In the genomic region with DNA sequence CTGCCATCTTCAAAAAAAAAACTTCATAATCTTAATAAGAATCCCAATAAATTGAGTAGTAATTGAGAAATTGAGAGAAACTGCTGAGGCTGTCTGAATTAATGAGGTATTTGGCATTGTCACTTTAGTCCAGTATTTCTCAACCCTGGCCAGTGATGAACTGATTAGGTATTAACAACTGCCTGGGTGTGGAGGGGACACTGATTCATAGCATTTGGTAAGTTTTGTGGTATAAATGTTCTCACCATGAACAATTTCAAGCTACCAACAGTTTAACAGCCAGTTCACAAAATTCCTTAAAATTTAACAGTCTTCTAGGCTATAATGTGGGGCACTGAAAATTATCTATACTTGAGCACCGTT, we compare ENCODE assay signal across 12 cellular contexts. TPM values are rescaled to one million over a fixed set of nuclear protein-coding genes. Genes with fewer than 3 reads are reported as not detected.
A peak's percentile ranks its signal among the peaks of the same experiment; 100 is the strongest.
DNase-seq lines count a peak whose midpoint lies in the region; ATAC-seq and TF ChIP-seq lines count a peak whose summit lies in the region.
"Had no signal": no experiment of that assay in that cellular context is flagged by ENCODE, and none has a peak within 500 bp of the region (broad histone marks: within the 10 kb centered on the region; RNA-seq: fewer than 3 reads in every experiment).

No MANE protein-coding gene starts in this region.

- peak overlapping the region in 4 of 12 donors; percentile 11 to 40 (median 22) for H3K27ac ChIP-seq in heart left ventricle
- peak overlapping the region; percentile 53 for H3K27ac ChIP-seq in ectodermal cell (ENCODE audit: insufficient read depth, low read depth, low read length, poor library complexity, severe bottlenecking)
- H3K27ac ChIP-seq in effector memory CD4-positive, alpha-beta T cell (ENCODE audit: insufficient read depth, low read length, poor library complexity, severe bottlenecking) = no peak overlapping the region

- H3K4me1 ChIP-seq in heart left ventricle (no peaks in the 10 kb centered on the region), ectodermal cell (ENCODE audit: control insufficient read depth, insufficient read depth, low read length) (peaks cover 19% of the 10 kb centered on the region), mucosa of stomach (ENCODE audit: control insufficient read depth, insufficient read depth, low read length) (no peaks in the 10 kb centered on the region)
- H3K4me1 ChIP-seq in effector memory CD4-positive, alpha-beta T cell (ENCODE audit: control insufficient read depth, insufficient read depth, low read length, poor library complexity, severe bottlenecking) = no peaks in the 10 kb centered on the region

- H3K36me3 ChIP-seq in heart left ventricle (no peaks in the 10 kb centered on the region), ectodermal cell (ENCODE audit: control insufficient read depth, insufficient read depth, low read length) (no peaks in the 10 kb centered on the region), mucosa of stomach (ENCODE audit: control insufficient read depth, insufficient read depth, low read length) (no peaks in the 10 kb centered on the region)
- H3K36me3 ChIP-seq in effector memory CD4-positive, alpha-beta T cell (ENCODE audit: control insufficient read depth, insufficient read depth, low read length) = no peaks in the 10 kb centered on the region

- H3K27me3 ChIP-seq in heart left ventricle (no peaks in the 10 kb centered on the region), ectodermal cell (ENCODE audit: control insufficient read depth, insufficient read depth, low read length, poor library complexity, severe bottlenecking) (no peaks in the 10 kb centered on the region), mucosa of stomach (ENCODE audit: control insufficient read depth, insufficient read depth, low read length) (no peaks in the 10 kb centered on the region)
- H3K27me3 ChIP-seq in effector memory CD4-positive, alpha-beta T cell (replicated peaks; ENCODE audit: control insufficient read depth, insufficient read depth, low read length, poor library complexity, severe bottlenecking) = no peaks in the 10 kb centered on the region

- DNase-seq in heart left ventricle = no peak
- no peak for DNase-seq in Right ventricle myocardium inferior (ENCODE audit: missing footprints)
- no peak for DNase-seq in AG08396 (ENCODE audit: low spot score)
- no peak for DNase-seq in effector memory CD4-positive, alpha-beta T cell
- DNase-seq: activated CD4-positive, CD25-positive, alpha-beta regulatory T cell; NCI-H2029 treated with DMSO at 0.1 percent for 48 hours; PC-3 had no signal

- ATAC-seq in heart left ventricle (peak in 2 of 4 donors; percentile 38 to 70), Right ventricle myocardium inferior (no peak), HG02938 (IDR thresholded peaks at IDR 0.05; ENCODE audit: unreplicated experiment) (no peak), GM18498 (IDR thresholded peaks at IDR 0.05; ENCODE audit: unreplicated experiment) (no peak)
- ATAC-seq: PC-3 had no signal

- no peak for TF ChIP-seq POLR2A in heart left ventricle (IDR thresholded peaks at IDR 0.05)

- peak overlapping the region in 9 of 12 donors; percentile 15 to 53 (median 32) for H3K4me3 ChIP-seq in heart left ventricle
- H3K4me3 ChIP-seq in ectodermal cell (ENCODE audit: insufficient read depth, low read depth, low read length) = no peak overlapping the region
- H3K4me3 ChIP-seq in mucosa of stomach (ENCODE audit: low read length) = no peak overlapping the region
- H3K4me3 ChIP-seq in effector memory CD4-positive, alpha-beta T cell (ENCODE audit: insufficient read depth, low read depth, low read length, poor library complexity, severe bottlenecking) = no peak overlapping the region

- intact Hi-C loops in heart left ventricle (cut with DNase I) (no loop called here), Right ventricle myocardium inferior (cut with DNase I) (no loop called here)

- H3K9me3 ChIP-seq in heart left ventricle = peaks cover 0 to 13% (median 1%) of the 10 kb centered on the region in 12 donors
- H3K9me3 ChIP-seq in ectodermal cell (ENCODE audit: control insufficient read depth, low read length) = no peaks in the 10 kb centered on the region
- no peaks in the 10 kb centered on the region for H3K9me3 ChIP-seq in mucosa of stomach (ENCODE audit: control insufficient read depth, low read length)
- H3K9me3 ChIP-seq in effector memory CD4-positive, alpha-beta T cell (ENCODE audit: control insufficient read depth, low read length) = no peaks in the 10 kb centered on the region

- WGBS in heart left ventricle, 4 donors = 55 to 80% (median 63%) methylated on average over 1 of the region's 1 CpG
- WGBS in ectodermal cell, 2 experiments = 93 to 100% methylated on average over 1 of the region's 1 CpG

- peak overlapping the region; percentile 4 for H3K9ac ChIP-seq in mucosa of stomach (ENCODE audit: low read length)

- TF ChIP-seq CTCF in heart left ventricle (IDR thresholded peaks at IDR 0.05) = no peak

RNA-seq across cellular contexts. Expression of a gene that starts 18.3 kb away (rescaled TPM):
- total RNA-seq in heart left ventricle = 1 to 10 TPM in 7 of 9 donors, under 1 TPM in 2; 0.44 to 6.2 (median 2.3) TPM
- under 1 TPM; 0.08 to 0.93 TPM for polyA plus RNA-seq in heart left ventricle
- 2.6 TPM for total RNA-seq in Right ventricle myocardium inferior
- polyA plus RNA-seq in ectodermal cell (2013, experiment 1 of 4) = 14.3 TPM
- polyA plus RNA-seq in ectodermal cell (2013, experiment 2 of 4) = 18.5 TPM
- 17.5 TPM for polyA plus RNA-seq in ectodermal cell (2013, experiment 3 of 4)
- polyA plus RNA-seq in ectodermal cell (2013, experiment 4 of 4) = 19.5 TPM
- total RNA-seq: activated T-helper 2 cell treated with anti-CD3 and anti-CD28 coated beads, Interferon-gamma antibody, Interleukin-2, Interleukin-4, amounts not matched to agents 10 μg/mL and 5 μg/mL and 100 μg/mL, durations not matched to agents 14 hours and 24 hours and 36 hours had no signal

Comparison
In these comparisons a context has a peak if more than half of its experiments do, and no peak if none do; other contexts are left out.
1. H3K4me3 ChIP-seq: peak in heart left ventricle (9 of 12); none in ectodermal cell (single experiment), mucosa of stomach (single experiment) and effector memory CD4-positive, alpha-beta T cell (single experiment).